Comparison of ENCODE assay signal across 17 cellular contexts in genomic region chr12:51403159-51403558, GRCh38. TPM values are rescaled to one million over a fixed set of nuclear protein-coding genes. Genes with fewer than 3 reads are reported as not detected.
DNase-seq lines count a peak whose midpoint lies in the region; ATAC-seq and TF ChIP-seq lines count a peak whose summit lies in the region.
"Had no signal": no experiment of that assay in that cellular context is flagged by ENCODE, and none has a peak within 500 bp of the region (broad histone marks: within the 10 kb centered on the region; RNA-seq: fewer than 3 reads in every experiment).

No MANE protein-coding gene starts in this region.

- no peaks in the 10 kb centered on the region for H3K4me1 Mint-ChIP-seq in activated CD4-positive, alpha-beta T cell treated with anti-CD3 and anti-CD28 coated beads for 36 hours
- no peaks in the 10 kb centered on the region for H3K4me1 Mint-ChIP-seq in natural killer cell

- in situ Hi-C loops in astrocyte of the cerebellum (cut with HindIII; ENCODE audit: low sequenced_read_pairs): no loop called here

- peak; percentile 33 for ATAC-seq in activated CD4-positive, alpha-beta T cell treated with anti-CD3 and anti-CD28 coated beads for 36 hours
- ATAC-seq in left lung (no peak), natural killer cell (no peak)
- ATAC-seq: HepG2 had no signal

- no peaks in the 10 kb centered on the region for H3K36me3 Mint-ChIP-seq in activated CD4-positive, alpha-beta T cell treated with anti-CD3 and anti-CD28 coated beads for 36 hours (ENCODE audit: low read depth)
- H3K36me3 Mint-ChIP-seq in natural killer cell: no peaks in the 10 kb centered on the region

- no peak overlapping the region for H3K27ac Mint-ChIP-seq in activated CD4-positive, alpha-beta T cell treated with anti-CD3 and anti-CD28 coated beads for 36 hours
- no peak overlapping the region for H3K27ac Mint-ChIP-seq in natural killer cell

- H3K9me3 ChIP-seq in hepatocyte (ENCODE audit: low read depth) (no peaks in the 10 kb centered on the region), left lung (no peaks in the 10 kb centered on the region)
- H3K9me3 ChIP-seq: BLaER1 treated with 17β-estradiol and CSF1 and Interleukin-3, amounts not matched to agents 10 nM and 100 nM had no signal

- H3K79me2 ChIP-seq in hepatocyte: no peaks in the 10 kb centered on the region

- no peaks in the 10 kb centered on the region for H3K27me3 ChIP-seq in hepatocyte
- peaks cover 0 to 4% of the 10 kb centered on the region in 2 donors for H3K27me3 ChIP-seq in left lung
- H3K27me3 ChIP-seq: BLaER1 treated with 17β-estradiol and CSF1 and Interleukin-3, amounts not matched to agents 10 nM and 100 nM had no signal

- DNase-seq in activated CD4-positive, alpha-beta T cell treated with anti-CD3 and anti-CD28 coated beads for 36 hours: no peak
- no peak for DNase-seq in activated CD4-positive, alpha-beta T cell treated with anti-CD3 and anti-CD28 coated beads, Interleukin-2, amount 50 U/mL, for 4 hours
- DNase-seq in astrocyte of the cerebellum (ENCODE audit: low read depth) (peak; percentile 12), hepatocyte (ENCODE audit: low spot score) (no peak), substantia nigra (lab: John Stamatoyannopoulos, UW) (no peak), DMS153 (lab: John Stamatoyannopoulos, UW) (no peak), left lung (no peak), natural killer cell (no peak)
- DNase-seq: 8988T, GM23248, NCI-H1417 treated with DMSO at 0.1 percent for 48 hours, NCI-H2081, NCI-H2227 treated with DMSO at 0.1 percent for 48 hours, NCI-H526 had no signal

- H3K27ac ChIP-seq in hepatocyte (peak overlapping the region; percentile 31), substantia nigra (ENCODE audit: low read depth, low read length, poor library complexity, severe bottlenecking) (peak overlapping the region; percentile 59), left lung (no peak overlapping the region)
- H3K27ac ChIP-seq: BLaER1 treated with 17β-estradiol and CSF1 and Interleukin-3, amounts not matched to agents 10 nM and 100 nM; GM23248 had no signal

- intact Hi-C loops in activated CD4-positive, alpha-beta T cell treated with anti-CD3 and anti-CD28 coated beads for 36 hours (cut with DNase I, micrococcal nuclease): no loop called here
- intact Hi-C loops in left lung (cut with DNase I): no loop called here
- intact Hi-C loops in natural killer cell (cut with micrococcal nuclease): no loop called here

- no peaks in the 10 kb centered on the region for H3K36me3 ChIP-seq in hepatocyte (replicated peaks; ENCODE audit: insufficient read depth, low read depth)
- no peaks in the 10 kb centered on the region for H3K36me3 ChIP-seq in left lung
- H3K36me3 ChIP-seq: BLaER1 treated with 17β-estradiol and CSF1 and Interleukin-3, amounts not matched to agents 10 nM and 100 nM had no signal

- H4K20me1 ChIP-seq in hepatocyte (ENCODE audit: insufficient read depth, poor library complexity, severe bottlenecking): no peaks in the 10 kb centered on the region
- H4K20me1 ChIP-seq: BLaER1 treated with 17β-estradiol and CSF1 and Interleukin-3, amounts not matched to agents 10 nM and 100 nM had no signal

- 94% methylated on average over 6 of the region's 6 CpGs for WGBS in hepatocyte (ENCODE audit: low lambda C conversion rate, missing lambda C conversion rate)

- no peaks in the 10 kb centered on the region for H3K27me3 Mint-ChIP-seq in activated CD4-positive, alpha-beta T cell treated with anti-CD3 and anti-CD28 coated beads for 36 hours
- H3K27me3 Mint-ChIP-seq in natural killer cell (ENCODE audit: low read depth in 2 of 2): no peaks in the 10 kb centered on the region

- CTCF ChIA-PET in activated CD4-positive, alpha-beta T cell treated with anti-CD3 and anti-CD28 coated beads for 36 hours (lab: Charles Lee): interaction anchor here (0.6 to 1.2 kb wide), 2 partner anchors 15 to 1603 kb away, joined by 3 to 4 read pairs; partner anchors contain the start of gene EIF4B

- H2AFZ ChIP-seq in hepatocyte: no peak overlapping the region
- H2AFZ ChIP-seq: GM23248 had no signal

- no peaks in the 10 kb centered on the region for H3K9me3 Mint-ChIP-seq in activated CD4-positive, alpha-beta T cell treated with anti-CD3 and anti-CD28 coated beads for 36 hours (ENCODE audit: low read depth)
- H3K9me3 Mint-ChIP-seq in natural killer cell: no peaks in the 10 kb centered on the region

- H3K4me3 ChIP-seq in astrocyte of the cerebellum (ENCODE audit: low read depth, low read length) (no peak overlapping the region), hepatocyte (no peak overlapping the region), left lung (no peak overlapping the region)
- H3K4me3 ChIP-seq: BLaER1 treated with 17β-estradiol and CSF1 and Interleukin-3, amounts not matched to agents 10 nM and 100 nM; GM23248 had no signal

- no peak for TF ChIP-seq CTCF in astrocyte of the cerebellum (IDR thresholded peaks at IDR 0.05; ENCODE audit: low read depth, low read length, missing control alignments)
- TF ChIP-seq CTCF in hepatocyte (IDR thresholded peaks at IDR 0.05; ENCODE audit: poor library complexity): no peak
- TF ChIP-seq CTCF in left lung (IDR thresholded peaks at IDR 0.05): no peak
- TF ChIP-seq CTCF in natural killer cell (IDR thresholded peaks at IDR 0.05): no peak

- no peaks in the 10 kb centered on the region for H3K9me2 ChIP-seq in hepatocyte (replicated peaks; ENCODE audit: insufficient read depth)

- H3K4me2 ChIP-seq in hepatocyte: peak overlapping the region; percentile 28

- no peak overlapping the region for H3K4me3 Mint-ChIP-seq in activated CD4-positive, alpha-beta T cell treated with anti-CD3 and anti-CD28 coated beads for 36 hours
- H3K4me3 Mint-ChIP-seq in natural killer cell: no peak overlapping the region

- H3K4me1 ChIP-seq in hepatocyte (ENCODE audit: insufficient read depth) (peaks cover 32% of the 10 kb centered on the region), left lung (peaks cover 0 to 7% of the 10 kb centered on the region in 2 donors)

- POLR2A ChIA-PET in activated CD4-positive, alpha-beta T cell treated with anti-CD3 and anti-CD28 coated beads for 36 hours (lab: Charles Lee): no interaction called here

RNA-seq across cellular contexts. Expression of gene GALNT6, which starts 12.0 kb away (rescaled TPM):
- 10 to 100 TPM; 11.7 to 12.0 TPM for total RNA-seq in activated CD4-positive, alpha-beta T cell treated with anti-CD3 and anti-CD28 coated beads for 36 hours
- total RNA-seq in hepatocyte (28.4 and 41.3 TPM in 2 replicates), left lung (10 to 100 TPM in 1 of 2 donors, 1 to 10 TPM in 1; 7.6 to 21.8 TPM), natural killer cell (10 to 100 TPM; 19.3 to 38.5 (median 33.9) TPM)
- 30.7 and 33.3 TPM in 2 replicates for polyA plus RNA-seq in hepatocyte

RNA-seq across cellular contexts. Expression of gene SLC4A8, which starts 21.5 kb away (rescaled TPM):
- 1 to 10 TPM; 1.7 to 2.0 TPM for total RNA-seq in activated CD4-positive, alpha-beta T cell treated with anti-CD3 and anti-CD28 coated beads for 36 hours
- total RNA-seq in hepatocyte: 9.4 and 18.0 TPM in 2 replicates
- polyA plus RNA-seq in hepatocyte: 14.9 and 20.3 TPM in 2 replicates
- total RNA-seq in left lung: 1 to 10 TPM; 1.7 to 3.9 TPM
- 10 to 100 TPM in 2 of 3 donors, 1 to 10 TPM in 1; 9.8 to 19.2 (median 13.6) TPM for total RNA-seq in natural killer cell

RNA-seq across cellular contexts. Expression of gene CELA1, which starts 56.7 kb away (rescaled TPM):
- total RNA-seq in activated CD4-positive, alpha-beta T cell treated with anti-CD3 and anti-CD28 coated beads for 36 hours: under 1 TPM in 1 of 2 experiments, not detected in 1; 0.18 TPM
- total RNA-seq in hepatocyte (not detected in 2 replicates), left lung (not detected), natural killer cell (under 1 TPM in 2 of 3 donors, not detected in 1; 0.53 to 0.66 TPM)
- not detected in 2 replicates for polyA plus RNA-seq in hepatocyte
- total RNA-seq: GM23248, HepG2, SK-MEL-5 had no signal
- polyA plus RNA-seq: GM23248, HepG2 had no signal

Comparison
In these comparisons a context has a peak if more than half of its experiments do, and no peak if none do; other contexts are left out.
1. H3K27ac ChIP-seq: peak in hepatocyte (single experiment) and substantia nigra (single experiment); none in left lung (0 of 2).